ENCODE assay signal across 8 cellular contexts in the genomic region with DNA sequence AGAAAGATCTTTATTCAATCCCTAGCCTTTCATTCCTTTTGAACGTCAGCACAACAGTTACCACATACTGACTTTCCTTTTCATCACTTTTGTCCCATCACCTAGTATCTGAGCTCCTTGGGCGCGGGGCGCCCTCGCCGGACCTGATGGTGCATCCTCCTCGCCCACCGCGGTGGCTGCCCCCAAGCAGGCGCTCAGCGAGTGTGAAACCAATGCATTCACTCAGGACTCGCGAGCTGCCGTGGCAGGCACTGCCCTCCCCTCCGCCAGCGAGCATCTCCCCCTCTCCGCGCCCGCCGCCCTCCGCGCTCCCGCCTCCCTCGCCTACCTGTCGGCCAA. TPM values are rescaled to one million over a fixed set of nuclear protein-coding genes. Genes with fewer than 3 reads are reported as not detected.
DNase-seq lines count a peak whose midpoint lies in the region; ATAC-seq and TF ChIP-seq lines count a peak whose summit lies in the region.

No MANE protein-coding gene starts in this region.

- intact Hi-C loops in lower lobe of right lung (cut with DNase I): no loop called here

- H3K27ac ChIP-seq in brain microvascular endothelial cell (peak overlapping the region; percentile 79), lower lobe of right lung (peak overlapping the region; percentile 97)

- no peaks in the 10 kb centered on the region for H3K36me3 Mint-ChIP-seq in T-helper 17 cell (ENCODE audit: low read depth)

- H3K4me3 ChIP-seq in GM12865 (ENCODE audit: low read depth, low read length) (peak overlapping the region; percentile 74), brain microvascular endothelial cell (ENCODE audit: low read depth, low read length) (peak overlapping the region; percentile 93), lower lobe of right lung (peak overlapping the region; percentile 100)

- in situ Hi-C loops in brain microvascular endothelial cell (cut with HindIII; ENCODE audit: low pct_ligation_motif_present, low sequenced_read_pairs) (no loop called here), ACHN (cut with HindIII; ENCODE audit: low pct_ligation_motif_present, low pct_unique_long_range_greater_than_20kb, low sequenced_read_pairs) (no loop called here)

- peaks cover 24% of the 10 kb centered on the region for H3K4me1 Mint-ChIP-seq in T-helper 17 cell

- H3K4me3 Mint-ChIP-seq in T-helper 17 cell: no peak overlapping the region

- H3K9me3 ChIP-seq in lower lobe of right lung (no peaks in the 10 kb centered on the region), T-helper 17 cell (ENCODE audit: control insufficient read depth, low read length, poor library complexity, severe bottlenecking) (no peaks in the 10 kb centered on the region)

- H3K27me3 Mint-ChIP-seq in T-helper 17 cell: no peaks in the 10 kb centered on the region

- H3K27me3 ChIP-seq in brain microvascular endothelial cell (replicated peaks) (no peaks in the 10 kb centered on the region), lower lobe of right lung (ENCODE audit: low read depth) (no peaks in the 10 kb centered on the region)

- no peak overlapping the region for H3K27ac Mint-ChIP-seq in T-helper 17 cell

- peak; percentile 26 for ATAC-seq in HG03066 (IDR thresholded peaks at IDR 0.05; ENCODE audit: low read depth, unreplicated experiment)
- ATAC-seq in lower lobe of right lung: peak in 1 of 2 donors; percentile 80
- ATAC-seq in omental fat pad (ENCODE audit: low FRiP score): no peak
- no peak for ATAC-seq in T-helper 17 cell

- DNase-seq in GM12865 (ENCODE audit: low read depth) (no peak), brain microvascular endothelial cell (peak; percentile 23), lower lobe of right lung (no peak), ACHN (no peak), NCI-H774 (lab: John Stamatoyannopoulos, UW) (no peak), omental fat pad (ENCODE audit: low spot score) (no peak), T-helper 17 cell (no peak)

- H3K36me3 ChIP-seq in brain microvascular endothelial cell (replicated peaks) (peaks cover 26% of the 10 kb centered on the region), lower lobe of right lung (peaks cover 25% of the 10 kb centered on the region)

- peaks cover 36% of the 10 kb centered on the region for H3K4me1 ChIP-seq in lower lobe of right lung

- TF ChIP-seq CTCF in GM12865 (IDR thresholded peaks at IDR 0.05; ENCODE audit: insufficient read depth, low read depth, low read length, missing control alignments): no peak
- no peak for TF ChIP-seq CTCF in brain microvascular endothelial cell (IDR thresholded peaks at IDR 0.05; ENCODE audit: low read depth, low read length, missing control alignments)
- no peak for TF ChIP-seq CTCF in lower lobe of right lung (IDR thresholded peaks at IDR 0.05)
- TF ChIP-seq CTCF in omental fat pad (IDR thresholded peaks at IDR 0.05): no peak

RNA-seq across cellular contexts. Expression of gene KLHL11, which starts 0.8 kb away (rescaled TPM):
- total RNA-seq in lower lobe of right lung (12.3 TPM), omental fat pad (10 to 100 TPM; 16.2 to 18.8 (median 18.0) TPM), T-helper 17 cell (10 to 100 TPM; 17.7 to 31.6 TPM)

RNA-seq across cellular contexts. Expression of gene KLHL10, which starts 26.8 kb away (rescaled TPM):
- total RNA-seq in lower lobe of right lung: 0.50 TPM
- under 1 TPM in 3 of 4 donors, not detected in 1; 0.44 to 0.72 (median 0.63) TPM for total RNA-seq in omental fat pad
- not detected for total RNA-seq in T-helper 17 cell

RNA-seq across cellular contexts. Expression of gene NT5C3B, which starts 28.4 kb away (rescaled TPM):
- 32.0 TPM for total RNA-seq in lower lobe of right lung
- 10 to 100 TPM; 35.5 to 65.9 (median 42.5) TPM for total RNA-seq in omental fat pad
- 10 to 100 TPM; 23.1 to 28.9 TPM for total RNA-seq in T-helper 17 cell

RNA-seq across cellular contexts. Expression of gene FKBP10, which starts 51.7 kb away (rescaled TPM):
- total RNA-seq in lower lobe of right lung (27.4 TPM), omental fat pad (10 to 100 TPM; 30.5 to 53.1 (median 42.3) TPM), T-helper 17 cell (not detected)

RNA-seq across cellular contexts. Expression of gene P3H4, which starts 52.7 kb away (rescaled TPM):
- total RNA-seq in lower lobe of right lung (9.2 TPM), omental fat pad (10 to 100 TPM in 2 of 4 donors, 1 to 10 TPM in 2; 6.6 to 15.6 (median 10.0) TPM), T-helper 17 cell (1 to 10 TPM; 1.7 to 2.0 TPM)
